16 cellular contexts compared by ENCODE assay signal in the genomic region with DNA sequence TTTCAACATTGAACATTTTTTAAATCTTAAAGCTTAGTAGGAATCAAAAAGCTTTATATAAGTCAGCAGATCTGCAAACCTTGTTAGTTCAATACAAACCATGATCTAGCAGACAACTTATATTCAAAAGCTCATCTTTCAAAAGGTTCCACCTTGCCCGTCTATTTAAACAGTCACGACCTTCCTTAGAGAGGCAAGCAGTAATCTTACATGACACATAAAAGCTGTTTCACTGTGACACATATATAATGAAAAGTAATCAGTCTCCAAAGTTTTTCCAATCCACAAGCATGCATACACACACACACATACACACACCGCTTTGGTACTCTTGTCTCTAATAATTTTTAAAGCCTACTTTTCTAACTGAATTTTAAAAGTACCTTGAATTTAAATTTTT. TPM values are rescaled to one million over a fixed set of nuclear protein-coding genes. Genes with fewer than 3 reads are reported as not detected.
A peak's percentile ranks its signal among the peaks of the same experiment; 100 is the strongest.
DNase-seq lines count a peak whose midpoint lies in the region; ATAC-seq and TF ChIP-seq lines count a peak whose summit lies in the region.
"Had no signal": no experiment of that assay in that cellular context is flagged by ENCODE, and none has a peak within 500 bp of the region (broad histone marks: within the 10 kb centered on the region; RNA-seq: fewer than 3 reads in every experiment).

No MANE protein-coding gene starts in this region.

- peak overlapping the region; percentile 46 for H3K4me3 Mint-ChIP-seq in natural killer cell treated with Interleukin-12 subunit alpha and Interleukin-12 subunit beta and Interleukin-15 and Interleukin-18, amount 100 ng/mL, for 72 hours
- H3K4me3 Mint-ChIP-seq in natural killer cell (no peak overlapping the region), mesothelial cell of epicardium (no peak overlapping the region)
- H3K4me3 Mint-ChIP-seq in CD4-positive, alpha-beta T cell = no peak overlapping the region
- no peak overlapping the region for H3K4me3 Mint-ChIP-seq in CD8-positive, alpha-beta T cell
- H3K4me3 Mint-ChIP-seq: B cell had no signal

- ATAC-seq in natural killer cell treated with Interleukin-12 subunit alpha and Interleukin-12 subunit beta and Interleukin-15 and Interleukin-18, amount 100 ng/mL, for 72 hours = no peak
- ATAC-seq in natural killer cell = no peak
- no peak for ATAC-seq in CD4-positive, alpha-beta T cell (ENCODE audit: poor library complexity)
- ATAC-seq in CD8-positive, alpha-beta T cell = no peak
- ATAC-seq in HG03039 (IDR thresholded peaks at IDR 0.05; ENCODE audit: unreplicated experiment) = no peak
- no peak for ATAC-seq in GM19467 (IDR thresholded peaks at IDR 0.05; ENCODE audit: unreplicated experiment)

- peaks cover 28% of the 10 kb centered on the region for H3K36me3 Mint-ChIP-seq in natural killer cell treated with Interleukin-12 subunit alpha and Interleukin-12 subunit beta and Interleukin-15 and Interleukin-18, amount 100 ng/mL, for 72 hours
- no peaks in the 10 kb centered on the region for H3K36me3 Mint-ChIP-seq in natural killer cell
- H3K36me3 Mint-ChIP-seq in mesothelial cell of epicardium = peaks cover 10% of the 10 kb centered on the region
- peaks cover 83% of the 10 kb centered on the region for H3K36me3 Mint-ChIP-seq in CD4-positive, alpha-beta T cell (ENCODE audit: low read depth)
- peaks cover 58% of the 10 kb centered on the region for H3K36me3 Mint-ChIP-seq in CD8-positive, alpha-beta T cell

- no peaks in the 10 kb centered on the region for H3K4me1 ChIP-seq in CD8-positive, alpha-beta T cell (ENCODE audit: insufficient read depth, low read length)
- H3K4me1 ChIP-seq: parathyroid adenoma had no signal

- peak overlapping the region; percentile 41 to 84 for H3K27ac Mint-ChIP-seq in natural killer cell treated with Interleukin-12 subunit alpha and Interleukin-12 subunit beta and Interleukin-15 and Interleukin-18, amount 100 ng/mL, for 72 hours
- H3K27ac Mint-ChIP-seq in natural killer cell = peak overlapping the region in 1 of 2 donors; percentile 43
- H3K27ac Mint-ChIP-seq in mesothelial cell of epicardium = peak overlapping the region; percentile 35
- H3K27ac Mint-ChIP-seq in CD4-positive, alpha-beta T cell = no peak overlapping the region
- H3K27ac Mint-ChIP-seq in CD8-positive, alpha-beta T cell = no peak overlapping the region
- H3K27ac Mint-ChIP-seq: B cell had no signal

- no peaks in the 10 kb centered on the region for H3K27me3 Mint-ChIP-seq in natural killer cell treated with Interleukin-12 subunit alpha and Interleukin-12 subunit beta and Interleukin-15 and Interleukin-18, amount 100 ng/mL, for 72 hours
- H3K27me3 Mint-ChIP-seq in natural killer cell (ENCODE audit: low read depth in 2 of 2) (no peaks in the 10 kb centered on the region), mesothelial cell of epicardium (ENCODE audit: low read depth) (no peaks in the 10 kb centered on the region)
- H3K27me3 Mint-ChIP-seq in CD4-positive, alpha-beta T cell = no peaks in the 10 kb centered on the region
- no peaks in the 10 kb centered on the region for H3K27me3 Mint-ChIP-seq in CD8-positive, alpha-beta T cell (ENCODE audit: low read depth)
- H3K27me3 Mint-ChIP-seq: B cell had no signal

- no peak overlapping the region for H3K27ac ChIP-seq in CD4-positive, alpha-beta T cell (ENCODE audit: low read depth, low read length)
- H3K27ac ChIP-seq in CD8-positive, alpha-beta T cell (ENCODE audit: low read depth, low read length) = no peak overlapping the region
- H3K27ac ChIP-seq: parathyroid adenoma, thoracic aorta had no signal

- H3K4me3 ChIP-seq in CD8-positive, alpha-beta T cell (ENCODE audit: low read depth, low read length) = no peak overlapping the region
- H3K4me3 ChIP-seq: thoracic aorta had no signal

- intact Hi-C loops in natural killer cell (cut with micrococcal nuclease) = no loop called here
- intact Hi-C loops in CD4-positive, alpha-beta T cell (cut with DNase I, micrococcal nuclease) = no loop called here
- intact Hi-C loops in CD8-positive, alpha-beta T cell (cut with DNase I, micrococcal nuclease) = loop anchor here in 1 of 2 experiments (10.0 kb wide), 2 partner anchors 365 to 425 kb away; no protein-coding TSS in a partner anchor

- TF ChIP-seq CTCF in natural killer cell (IDR thresholded peaks at IDR 0.05) (no peak), mesothelial cell of epicardium (IDR thresholded peaks at IDR 0.05; ENCODE audit: unreplicated experiment) (no peak)
- TF ChIP-seq CTCF in CD4-positive, alpha-beta T cell (IDR thresholded peaks at IDR 0.05) = no peak
- TF ChIP-seq CTCF in CD8-positive, alpha-beta T cell (IDR thresholded peaks at IDR 0.05) = no peak

- CTCF ChIA-PET in CD4-positive, alpha-beta T cell (lab: Charles Lee) = no interaction called here
- CTCF ChIA-PET in CD8-positive, alpha-beta T cell (lab: Charles Lee) = interaction anchor here (0.9 to 2.0 kb wide), 4 partner anchors 10 to 48 kb away, joined by 3 to 10 read pairs (median 5); no protein-coding TSS in a partner anchor

- peaks cover 22% of the 10 kb centered on the region for H3K36me3 ChIP-seq in CD8-positive, alpha-beta T cell (ENCODE audit: insufficient read depth, low read length)

- POLR2A ChIA-PET in CD4-positive, alpha-beta T cell (lab: Charles Lee) = no interaction called here
- POLR2A ChIA-PET in CD8-positive, alpha-beta T cell (lab: Charles Lee) = no interaction called here

- H3K4me1 Mint-ChIP-seq in natural killer cell treated with Interleukin-12 subunit alpha and Interleukin-12 subunit beta and Interleukin-15 and Interleukin-18, amount 100 ng/mL, for 72 hours (ENCODE audit: low read depth in 2 of 2) = peaks cover 11 to 30% of the 10 kb centered on the region in 2 donors
- H3K4me1 Mint-ChIP-seq in natural killer cell (peaks cover 0 to 4% of the 10 kb centered on the region in 2 donors), mesothelial cell of epicardium (no peaks in the 10 kb centered on the region)
- peaks cover 5% of the 10 kb centered on the region for H3K4me1 Mint-ChIP-seq in CD4-positive, alpha-beta T cell (ENCODE audit: low read depth)
- peaks cover 11% of the 10 kb centered on the region for H3K4me1 Mint-ChIP-seq in CD8-positive, alpha-beta T cell (ENCODE audit: low read depth)

- H3K9me3 Mint-ChIP-seq in natural killer cell treated with Interleukin-12 subunit alpha and Interleukin-12 subunit beta and Interleukin-15 and Interleukin-18, amount 100 ng/mL, for 72 hours = no peaks in the 10 kb centered on the region
- H3K9me3 Mint-ChIP-seq in natural killer cell (no peaks in the 10 kb centered on the region), mesothelial cell of epicardium (peaks cover 3% of the 10 kb centered on the region)
- H3K9me3 Mint-ChIP-seq in CD4-positive, alpha-beta T cell = no peaks in the 10 kb centered on the region
- no peaks in the 10 kb centered on the region for H3K9me3 Mint-ChIP-seq in CD8-positive, alpha-beta T cell

- no peaks in the 10 kb centered on the region for H3K27me3 ChIP-seq in CD4-positive, alpha-beta T cell (ENCODE audit: control insufficient read depth, insufficient read depth, low read length)
- H3K27me3 ChIP-seq in CD8-positive, alpha-beta T cell (ENCODE audit: insufficient read depth, low read length) = no peaks in the 10 kb centered on the region

- no peaks in the 10 kb centered on the region for H3K9me3 ChIP-seq in CD4-positive, alpha-beta T cell (ENCODE audit: control insufficient read depth, low read length)
- H3K9me3 ChIP-seq in CD8-positive, alpha-beta T cell (ENCODE audit: low read length) = no peaks in the 10 kb centered on the region
- H3K9me3 ChIP-seq: thoracic aorta had no signal

- no peak for DNase-seq in natural killer cell treated with Interleukin-12 subunit alpha and Interleukin-12 subunit beta and Interleukin-15 and Interleukin-18, amount 100 ng/mL, for 72 hours (ENCODE audit: low spot score)
- DNase-seq in natural killer cell (no peak), amniotic epithelial cell (ENCODE audit: low read depth) (peak; percentile 29), mesothelial cell of epicardium (ENCODE audit: low spot score in 2 of 2, unreplicated experiment in 2 of 2) (no peak)
- no peak for DNase-seq in CD4-positive, alpha-beta T cell
- DNase-seq in CD8-positive, alpha-beta T cell = no peak
- DNase-seq: DND-41; effector CD4-positive, alpha-beta T cell; midbrain; NCI-H1105 treated with DMSO at 0.1 percent for 48 hours; NCI-H345 had no signal

RNA-seq across cellular contexts. Expression of a gene that starts 12.9 kb away (rescaled TPM):
- total RNA-seq in natural killer cell treated with Interleukin-12 subunit alpha and Interleukin-12 subunit beta and Interleukin-15 and Interleukin-18, amount 100 ng/mL, for 72 hours = 100 to 1,000 TPM; 232 to 842 TPM
- total RNA-seq in natural killer cell (100 to 1,000 TPM in 2 of 3 donors, 10 to 100 TPM in 1; 81.3 to 156 (median 138) TPM), mesothelial cell of epicardium (62.9 to 67.6 TPM (median 65.0 TPM) in 3 replicates)
- total RNA-seq in CD4-positive, alpha-beta T cell = 100 to 1,000 TPM; 182 to 195 TPM
- total RNA-seq in CD8-positive, alpha-beta T cell = 10 to 100 TPM; 99.1 to 99.6 TPM

RNA-seq across cellular contexts. Expression of a gene that starts 47.2 kb away (rescaled TPM):
- total RNA-seq in natural killer cell treated with Interleukin-12 subunit alpha and Interleukin-12 subunit beta and Interleukin-15 and Interleukin-18, amount 100 ng/mL, for 72 hours = 100 to 1,000 TPM in 1 of 2 donors, 10 to 100 TPM in 1; 98.4 to 106 TPM
- total RNA-seq in natural killer cell (100 to 1,000 TPM; 141 to 167 (median 164) TPM), mesothelial cell of epicardium (116 to 122 TPM (median 118 TPM) in 3 replicates)
- 100 to 1,000 TPM; 211 to 227 TPM for total RNA-seq in CD4-positive, alpha-beta T cell
- 100 to 1,000 TPM; 224 to 226 TPM for total RNA-seq in CD8-positive, alpha-beta T cell

Comparison
In these comparisons a context has a peak if more than half of its experiments do, and no peak if none do; other contexts are left out.
1. H3K27ac Mint-ChIP-seq: peak in natural killer cell treated with Interleukin-12 subunit alpha and Interleukin-12 subunit beta and Interleukin-15 and Interleukin-18, amount 100 ng/mL, for 72 hours (2 of 2) and mesothelial cell of epicardium (single experiment); none in CD4-positive, alpha-beta T cell (single experiment) and CD8-positive, alpha-beta T cell (single experiment).